Comparison of ENCODE assay signal across 5 cellular contexts in genomic region chr2:233336091-233336490, GRCh38. TPM values are rescaled to one million over a fixed set of nuclear protein-coding genes. Genes with fewer than 3 reads are reported as not detected.
"Had no signal": no experiment of that assay in that cellular context is flagged by ENCODE, and none has a peak within 500 bp of the region (broad histone marks: within the 10 kb centered on the region; RNA-seq: fewer than 3 reads in every experiment).

No MANE protein-coding gene starts in this region.

RNA-seq across cellular contexts. Expression of gene SAG, which starts 28.5 kb away (rescaled TPM):
- total RNA-seq: M059J, PC-3, Peyer's patch, Right ventricle myocardium superior, SJSA1 had no signal
